Comparison of ENCODE assay signal across 8 cellular contexts in the genomic region with DNA sequence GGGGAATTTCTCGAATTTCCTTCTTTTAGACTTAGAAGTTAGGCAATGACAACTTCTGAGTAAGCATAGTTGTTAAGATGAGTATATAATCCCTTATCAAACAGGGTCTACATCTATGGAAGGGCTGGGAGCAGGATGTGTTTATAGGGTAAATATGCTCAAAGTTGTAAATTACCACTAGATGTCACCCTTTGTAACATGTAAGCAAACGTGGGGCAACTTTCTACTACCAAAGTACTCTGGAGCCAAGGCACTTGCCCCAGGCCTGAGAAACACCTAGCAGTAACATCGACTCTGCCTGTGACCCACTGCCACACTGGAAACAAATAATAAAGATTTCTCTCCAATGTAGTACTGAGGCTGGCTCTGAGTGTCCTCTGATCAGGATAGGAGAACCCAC.
DNase-seq lines count a peak whose midpoint lies in the region; ATAC-seq, FAIRE-seq and TF ChIP-seq lines count a peak whose summit lies in the region.

No MANE protein-coding gene starts in this region.

- no peak overlapping the region for H3K4me2 ChIP-seq in OCI-LY1 (ENCODE audit: low read length)
- no peak overlapping the region for H3K4me2 ChIP-seq in endothelial cell of umbilical vein (ENCODE audit: insufficient read depth, low read length)
- no peak overlapping the region for H3K4me2 ChIP-seq in neural cell (ENCODE audit: low read length)

- BruUV-seq in endothelial cell of umbilical vein (replicated peaks; lab: Mats Ljungman, UMichigan) = no TSS peak

- peak; percentile 91 for ATAC-seq in GM21360 (IDR thresholded peaks at IDR 0.05; ENCODE audit: unreplicated experiment)

- H3K9me2 ChIP-seq in OCI-LY1 (ENCODE audit: low read depth, low read length) (no peaks in the 10 kb centered on the region), neural cell (ENCODE audit: insufficient read depth, low read length) (no peaks in the 10 kb centered on the region)

- peak; percentile 56; the same call in 1 of the 2 replicates for TF ChIP-seq CTCF in OCI-LY1 (IDR thresholded peaks at IDR 0.05; ENCODE audit: low read length)
- peak in 1 of 2 donors; percentile 16 for TF ChIP-seq CTCF in endothelial cell of umbilical vein (IDR thresholded peaks at IDR 0.05; ENCODE audit: extremely low read depth in 1 of 2, insufficient read depth in 1 of 2, low read depth in 1 of 2, low read length in 2 of 2)
- peak; percentile 49 for TF ChIP-seq CTCF in neural cell (IDR thresholded peaks at IDR 0.05; ENCODE audit: poor library complexity, severe bottlenecking)
- no peak for TF ChIP-seq CTCF in nephron progenitor cell (IDR thresholded peaks at IDR 0.05)

- POLR2A ChIA-PET in endothelial cell of umbilical vein (lab: Charles Lee) = no interaction called here

- no peak overlapping the region for H3K27ac ChIP-seq in OCI-LY1 (ENCODE audit: low read depth, low read length, poor library complexity, severe bottlenecking)
- H3K27ac ChIP-seq in endothelial cell of umbilical vein (ENCODE audit: insufficient read depth, low read depth, low read length) = no peak overlapping the region
- no peak overlapping the region for H3K27ac ChIP-seq in neural cell (ENCODE audit: low read length)

- H3F3A ChIP-seq in OCI-LY1 (ENCODE audit: insufficient read depth, low read length) (no peaks in the 10 kb centered on the region), neural cell (ENCODE audit: insufficient read depth, low read length, poor library complexity, severe bottlenecking) (no peaks in the 10 kb centered on the region)

- CTCF ChIA-PET in endothelial cell of umbilical vein (lab: Charles Lee) = interaction anchor here (1.6 kb wide), 1 partner anchor 527 kb away, joined by 21 read pairs; no protein-coding TSS in a partner anchor

- H3K9me3 Mint-ChIP-seq in immature natural killer cell (peaks cover 0 to 9% (median 2%) of the 10 kb centered on the region in 6 donors), nephron progenitor cell (no peaks in the 10 kb centered on the region)

- H2AFZ ChIP-seq in OCI-LY1 (ENCODE audit: low read length) (no peak overlapping the region), endothelial cell of umbilical vein (ENCODE audit: low read depth, low read length) (no peak overlapping the region), neural cell (ENCODE audit: low read depth, low read length) (no peak overlapping the region)

- no peaks in the 10 kb centered on the region for H3K4me1 ChIP-seq in OCI-LY1 (ENCODE audit: insufficient read depth, low read length, severe bottlenecking)
- H3K4me1 ChIP-seq in endothelial cell of umbilical vein (ENCODE audit: control insufficient read depth, extremely low read depth, insufficient read depth, low read length) = no peaks in the 10 kb centered on the region

- H4K20me1 ChIP-seq in OCI-LY1 (ENCODE audit: insufficient read depth, low read length) (no peaks in the 10 kb centered on the region), endothelial cell of umbilical vein (replicated peaks; ENCODE audit: control insufficient read depth, extremely low read depth, insufficient read depth, low read length) (no peaks in the 10 kb centered on the region), neural cell (ENCODE audit: insufficient read depth) (no peaks in the 10 kb centered on the region)

- no peak for TF ChIP-seq POLR2A in endothelial cell of umbilical vein (IDR thresholded peaks at IDR 0.05; ENCODE audit: low read depth, low read length)

- H3K27me3 Mint-ChIP-seq in immature natural killer cell (ENCODE audit: low read depth in 3 of 3) (no peaks in the 10 kb centered on the region), nephron progenitor cell (ENCODE audit: low read depth, poor library complexity) (peaks cover 5% of the 10 kb centered on the region)

- H3K9me1 ChIP-seq in endothelial cell of umbilical vein (replicated peaks; ENCODE audit: control insufficient read depth, extremely low read depth, insufficient read depth, low read length) = no peaks in the 10 kb centered on the region

- dilution Hi-C loops in endothelial cell of umbilical vein (cut with MboI; ENCODE audit: extremely low pct_ligation_motif_present, low sequenced_read_pairs) = no loop called here

- peak; percentile 8 for FAIRE-seq in endothelial cell of umbilical vein (lab: Jason Lieb, UNC)

- H3K36me3 ChIP-seq in OCI-LY1 (ENCODE audit: insufficient read depth, low read length) (no peaks in the 10 kb centered on the region), endothelial cell of umbilical vein (ENCODE audit: control insufficient read depth in 2 of 2, extremely low read depth in 1 of 2, insufficient read depth in 2 of 2, low read length in 2 of 2) (no peaks in the 10 kb centered on the region), neural cell (ENCODE audit: insufficient read depth, low read length) (no peaks in the 10 kb centered on the region)

- TF ChIP-seq RAD21 in neural cell (conservative IDR thresholded peaks at IDR 0.05) = peak; percentile 37

- H3K79me2 ChIP-seq in OCI-LY1 (ENCODE audit: insufficient read depth, low read length) (no peaks in the 10 kb centered on the region), endothelial cell of umbilical vein (ENCODE audit: control insufficient read depth, insufficient read depth, low read length) (no peaks in the 10 kb centered on the region), neural cell (replicated peaks; ENCODE audit: insufficient read depth, low read length) (no peaks in the 10 kb centered on the region)

- H3K27me3 ChIP-seq in OCI-LY1 (ENCODE audit: insufficient read depth, low read length) (no peaks in the 10 kb centered on the region), endothelial cell of umbilical vein (ENCODE audit: control insufficient read depth in 2 of 2, insufficient read depth in 2 of 2, low read length in 2 of 2) (no peaks in the 10 kb centered on the region), neural cell (ENCODE audit: insufficient read depth, low read depth, low read length) (no peaks in the 10 kb centered on the region)

- H3K27ac Mint-ChIP-seq in immature natural killer cell (no peak overlapping the region), nephron progenitor cell (no peak overlapping the region)

- TF ChIP-seq EP300 in neural cell (conservative IDR thresholded peaks at IDR 0.05; ENCODE audit: poor library complexity, severe bottlenecking) = no peak

- H3K9me3 ChIP-seq in OCI-LY1 (ENCODE audit: low read length) = no peaks in the 10 kb centered on the region
- H3K9me3 ChIP-seq in endothelial cell of umbilical vein (replicated peaks; ENCODE audit: control insufficient read depth, insufficient read depth, low read length) = no peaks in the 10 kb centered on the region
- H3K9me3 ChIP-seq in neural cell (ENCODE audit: low read length) = no peaks in the 10 kb centered on the region

- H3K36me3 Mint-ChIP-seq in immature natural killer cell (no peaks in the 10 kb centered on the region), nephron progenitor cell (ENCODE audit: low read depth) (no peaks in the 10 kb centered on the region)

- intact Hi-C loops in endothelial cell of umbilical vein (cut with micrococcal nuclease) = loop anchor here (1.0 to 5.0 kb wide), 2 partner anchors 526 to 541 kb away; no protein-coding TSS in a partner anchor

- DNase-seq in DMS53 (lab: John Stamatoyannopoulos, UW) = peak; percentile 81
- peak; percentile 18 for DNase-seq in HK-2 (ENCODE audit: unreplicated experiment)
- DNase-seq in endothelial cell of umbilical vein (ENCODE audit: low read depth, low spot score) = peak; percentile 46
- DNase-seq in immature natural killer cell = no peak
- no peak for DNase-seq in nephron progenitor cell

- H3K4me3 Mint-ChIP-seq in immature natural killer cell (no peak overlapping the region), nephron progenitor cell (no peak overlapping the region)

- H3K4me1 Mint-ChIP-seq in immature natural killer cell (no peaks in the 10 kb centered on the region), nephron progenitor cell (no peaks in the 10 kb centered on the region)

- no peak overlapping the region for H3K4me3 ChIP-seq in OCI-LY1 (ENCODE audit: low read depth, low read length, poor library complexity, severe bottlenecking)
- no peak overlapping the region for H3K4me3 ChIP-seq in endothelial cell of umbilical vein (replicated peaks in 1 of 3; ENCODE audit: insufficient read depth in 1 of 3, low read depth in 1 of 3, low read length in 3 of 3)
- no peak overlapping the region for H3K4me3 ChIP-seq in neural cell (ENCODE audit: low read length)

- H3K9ac ChIP-seq in OCI-LY1 (ENCODE audit: low read length) (no peak overlapping the region), endothelial cell of umbilical vein (replicated peaks; ENCODE audit: extremely low read depth, insufficient read depth, low read length) (no peak overlapping the region), neural cell (ENCODE audit: low read length) (no peak overlapping the region)

TF ChIP-seq in endothelial cell of umbilical vein, 7 proteins besides CTCF, POLR2A, EP300 and RAD21 (continues in another document):
- TF ChIP-seq FOS (IDR thresholded peaks at IDR 0.05; ENCODE audit: borderline replicate concordance, insufficient read depth, low read length) (no peak), POLR2AphosphoS5 (IDR thresholded peaks at IDR 0.05; ENCODE audit: insufficient read depth, low read depth, low read length) (no peak), MYC (IDR thresholded peaks at IDR 0.05; ENCODE audit: low read depth, low read length) (no peak), EZH2 (IDR thresholded peaks at IDR 0.05; ENCODE audit: borderline replicate concordance, low read depth, low read length, severe bottlenecking) (no peak), JUN (IDR thresholded peaks at IDR 0.05; ENCODE audit: borderline replicate concordance, insufficient read depth, insufficient read length, low read depth) (no peak)
- TF ChIP-seq, protein P1, sequence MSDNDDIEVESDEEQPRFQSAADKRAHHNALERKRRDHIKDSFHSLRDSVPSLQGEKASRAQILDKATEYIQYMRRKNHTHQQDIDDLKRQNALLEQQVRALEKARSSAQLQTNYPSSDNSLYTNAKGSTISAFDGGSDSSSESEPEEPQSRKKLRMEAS (IDR thresholded peaks at IDR 0.05; ENCODE audit: insufficient read depth, insufficient read length) = no peak

TF ChIP-seq in neural cell, 6 proteins besides CTCF, POLR2A, EP300 and RAD21:
- TF ChIP-seq POLR2AphosphoS5 (IDR thresholded peaks at IDR 0.05) (no peak), SMC3 (conservative IDR thresholded peaks at IDR 0.05; ENCODE audit: poor library complexity) (peak; percentile 55)

Comparison
In these comparisons a context has a peak if more than half of its experiments do, and no peak if none do; other contexts are left out.
1. DNase-seq: peak in DMS53 (single experiment), HK-2 (single experiment) and endothelial cell of umbilical vein (single experiment); none in immature natural killer cell (0 of 3) and nephron progenitor cell (single experiment).